8 cellular contexts compared by ENCODE assay signal in the genomic region with DNA sequence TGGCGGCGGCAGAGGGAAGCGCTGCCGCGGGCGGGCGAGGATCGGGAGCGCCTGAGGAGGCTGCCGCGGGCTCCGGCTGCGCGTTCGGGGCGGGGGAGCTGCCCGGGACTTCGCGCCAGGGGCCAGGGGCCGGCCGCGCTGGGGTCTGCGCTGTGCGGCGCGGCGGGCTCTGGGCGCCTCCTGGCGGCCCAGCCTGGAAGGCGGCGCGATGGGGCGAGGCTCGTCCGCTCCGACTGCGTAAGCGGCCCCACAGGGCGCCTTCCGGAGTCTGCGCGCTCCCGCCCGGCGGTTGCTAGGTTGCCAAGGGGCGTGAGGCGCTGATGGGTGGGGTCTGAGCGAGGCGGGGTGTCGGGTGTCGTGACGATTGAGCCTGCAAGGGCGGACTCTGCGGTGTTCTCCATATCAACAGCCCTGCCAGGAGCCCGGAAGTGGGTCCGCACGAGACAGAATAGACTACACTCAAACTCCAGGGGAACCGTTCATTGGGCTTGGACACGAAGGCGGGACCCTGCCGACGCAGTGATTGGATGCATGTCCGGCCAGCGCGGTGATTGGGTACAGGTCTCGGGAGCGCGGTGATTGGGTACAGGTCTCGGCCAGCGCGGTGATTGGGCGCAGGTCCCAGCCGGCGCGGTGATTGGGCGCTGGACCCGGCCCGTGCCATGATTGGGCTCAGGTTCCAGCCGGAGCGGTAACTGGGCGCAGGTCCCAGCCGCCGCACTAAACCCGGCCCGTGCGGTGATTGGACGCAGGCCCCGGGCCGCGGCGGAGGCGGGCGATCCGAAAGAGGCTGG. TPM values are rescaled to one million over a fixed set of nuclear protein-coding genes. Genes with fewer than 3 reads are reported as not detected.
DNase-seq lines count a peak whose midpoint lies in the region; ATAC-seq, FAIRE-seq and TF ChIP-seq lines count a peak whose summit lies in the region.

A gene with protein sequence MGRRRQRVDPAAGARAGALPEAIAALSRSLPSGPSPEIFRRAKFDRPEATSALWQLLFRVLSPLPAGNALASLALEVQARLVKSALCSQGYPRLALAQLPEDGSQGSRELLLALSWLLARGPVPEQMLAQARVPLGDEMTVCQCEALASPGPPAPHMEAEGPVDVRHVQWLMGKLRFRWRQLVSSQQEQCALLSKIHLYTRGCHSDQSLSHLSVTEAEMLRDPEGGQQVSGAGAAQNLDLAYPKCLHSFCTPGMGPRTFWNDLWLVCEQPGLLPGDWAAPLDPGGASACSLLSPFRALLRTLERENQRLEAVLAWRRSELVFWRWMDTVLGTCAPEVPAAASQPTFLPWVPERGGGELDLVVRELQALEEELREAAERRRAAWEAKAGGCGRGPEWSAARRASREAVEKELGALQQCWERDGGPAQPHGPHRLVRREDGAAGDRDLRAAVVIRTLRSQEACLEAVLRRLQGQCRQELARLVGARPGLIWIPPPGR (plus strand): TSS at position 675 of the 794 bp plus-strand sequence. CDS start 130 bp downstream, outside the sequence.

- H3K79me1 ChIP-seq in neuronal stem cell (ENCODE audit: low read depth, low read length), result peaks cover 17% of the 10 kb centered on the region

- peak within 1 kb of the TSS; percentile 41 for H2BK12ac ChIP-seq in neuronal stem cell (ENCODE audit: low read length)

- ATAC-seq in HG02571 (IDR thresholded peaks at IDR 0.05; ENCODE audit: unreplicated experiment), result peak; percentile 65

- WGBS in neuronal stem cell (ENCODE audit: extremely low coverage in 2 of 2, insufficient read length in 2 of 2, insufficient replicate concordance in 1 of 2), 2 donors, result no CpG with 5 or more reads among the region's 94 CpGs

- peak within 1 kb of the TSS; percentile 98 for H3K18ac ChIP-seq in neuronal stem cell (ENCODE audit: low read length)

- peak; percentile 95 for DNase-seq in GM10248 (ENCODE audit: extremely low spot score)
- peak; percentile 100 for DNase-seq in NB4 (ENCODE audit: low read depth)
- DNase-seq in SK-N-MC (ENCODE audit: low read depth, low spot score), result peak; percentile 99
- peak; percentile 100 for DNase-seq in activated naive CD4-positive, alpha-beta T cell treated with anti-CD3 and anti-CD28 coated beads, Interleukin-2, amount 10 ng/mL, durations not matched to agents 7 days and 5 days
- peak; percentile 98 for DNase-seq in frontal cortex (ENCODE audit: low spot score in 2 of 2)
- DNase-seq in neuronal stem cell (ENCODE audit: low spot score), result peak; percentile 99
- peak; percentile 95 to 100 (median 99) for DNase-seq in substantia nigra (lab: John Stamatoyannopoulos, UW)

- H3K27ac Mint-ChIP-seq in activated naive CD4-positive, alpha-beta T cell treated with anti-CD3 and anti-CD28 coated beads, Interleukin-2, amount 10 ng/mL, durations not matched to agents 7 days and 5 days, result peak within 1 kb of the TSS; percentile 95

- peak within 1 kb of the TSS; percentile 61 for H3K4me3 ChIP-seq in NB4 (ENCODE audit: low read depth, low read length)
- H3K4me3 ChIP-seq in SK-N-MC, result peak within 1 kb of the TSS; percentile 91
- H3K4me3 ChIP-seq in neuronal stem cell (ENCODE audit: low read length in 2 of 2), result peak within 1 kb of the TSS; percentile 74 to 88

- peak within 1 kb of the TSS; percentile 98 for H2AK5ac ChIP-seq in neuronal stem cell (ENCODE audit: low read depth, low read length)

- peak within 1 kb of the TSS; percentile 97 for H2BK15ac ChIP-seq in neuronal stem cell (ENCODE audit: low read length)

- peak within 1 kb of the TSS; percentile 98 for H3K4me2 ChIP-seq in neuronal stem cell (ENCODE audit: insufficient read depth, low read length, poor library complexity, severe bottlenecking)

- peak within 1 kb of the TSS; percentile 96 for H2BK5ac ChIP-seq in neuronal stem cell (ENCODE audit: low read length)

- peak within 1 kb of the TSS; percentile 82 for H3K9ac ChIP-seq in SK-N-MC (ENCODE audit: insufficient read length)
- peak within 1 kb of the TSS; percentile 84 for H3K9ac ChIP-seq in neuronal stem cell (ENCODE audit: low read depth, low read length, poor library complexity)

- peak within 1 kb of the TSS; percentile 21 for H3K14ac ChIP-seq in neuronal stem cell (ENCODE audit: low read length)

- peak within 1 kb of the TSS; percentile 43 for H4K8ac ChIP-seq in neuronal stem cell (ENCODE audit: low read depth, low read length)

- H3K4ac ChIP-seq in neuronal stem cell (ENCODE audit: low read length), result peak within 1 kb of the TSS; percentile 37

- H2BK120ac ChIP-seq in neuronal stem cell (ENCODE audit: low read depth, low read length), result peak within 1 kb of the TSS; percentile 81

- H3K36me3 ChIP-seq in SK-N-MC (ENCODE audit: insufficient read depth, low read length) (no peaks in the 10 kb centered on the region), neuronal stem cell (replicated peaks in 1 of 2; ENCODE audit: control insufficient read depth in 2 of 2, insufficient read depth in 2 of 2, low read length in 2 of 2) (peaks cover 2 to 11% of the 10 kb centered on the region in 2 donors)

- TF ChIP-seq POLR2A in NB4 (IDR thresholded peaks at IDR 0.05; ENCODE audit: extremely low read depth, insufficient read length), result peak; percentile 72

- peak; percentile 97 for FAIRE-seq in frontal cortex (lab: Jason Lieb, UNC)

- peaks cover 20 to 25% of the 10 kb centered on the region in 2 donors for H3K4me1 ChIP-seq in neuronal stem cell (ENCODE audit: control insufficient read depth in 2 of 2, insufficient read depth in 1 of 2, low read depth in 1 of 2, low read length in 2 of 2)

- H3K23ac ChIP-seq in neuronal stem cell (ENCODE audit: low read depth, low read length, poor library complexity), result peak within 1 kb of the TSS; percentile 43

- POLR2A ChIA-PET in GM10248 (lab: Yijun Ruan, JAX), result interaction anchor here (1.9 kb wide), 1 partner anchor 10 kb away, joined by 10 read pairs; no protein-coding TSS in a partner anchor

- peaks cover 35% of the 10 kb centered on the region for H3K4me1 Mint-ChIP-seq in activated naive CD4-positive, alpha-beta T cell treated with anti-CD3 and anti-CD28 coated beads, Interleukin-2, amount 10 ng/mL, durations not matched to agents 7 days and 5 days

- TF ChIP-seq CTCF in GM10248 (IDR thresholded peaks at IDR 0.05; ENCODE audit: control extremely low read depth, extremely low read depth, low read depth, missing control alignments), result peak; percentile 93
- peak; percentile 37 for TF ChIP-seq CTCF in NB4 (IDR thresholded peaks at IDR 0.05; ENCODE audit: low read depth, low read length)

- H3K27ac ChIP-seq in SK-N-MC (peak within 1 kb of the TSS; percentile 85), neuronal stem cell (replicated peaks; ENCODE audit: low read length) (peak within 1 kb of the TSS; percentile 96), substantia nigra (ENCODE audit: low read depth, low read length, poor library complexity, severe bottlenecking) (peak within 1 kb of the TSS; percentile 83)

- H2AFZ ChIP-seq in neuronal stem cell (ENCODE audit: low read length), result peak within 1 kb of the TSS; percentile 98

- peaks cover 7% of the 10 kb centered on the region for H3K36me3 Mint-ChIP-seq in activated naive CD4-positive, alpha-beta T cell treated with anti-CD3 and anti-CD28 coated beads, Interleukin-2, amount 10 ng/mL, durations not matched to agents 7 days and 5 days

- peaks cover 0 to 16% (median 4%) of the 10 kb centered on the region in 3 experiments for H3K27me3 ChIP-seq in neuronal stem cell (ENCODE audit: control insufficient read depth in 3 of 3, insufficient read depth in 3 of 3, low read depth in 1 of 3, low read length in 3 of 3)

- no peaks in the 10 kb centered on the region for H3K9me3 ChIP-seq in SK-N-MC (ENCODE audit: low read depth, low read length)
- no peaks in the 10 kb centered on the region for H3K9me3 ChIP-seq in neuronal stem cell (replicated peaks in 1 of 2; ENCODE audit: control insufficient read depth in 2 of 2, insufficient read depth in 1 of 2, low read depth in 1 of 2, low read length in 2 of 2)

- CTCF ChIA-PET in GM10248 (lab: Yijun Ruan, JAX), result interaction anchor here (1.0 to 6.9 kb wide), 21 partner anchors 9 to 311 kb away, joined by 3 to 96 read pairs (median 6); no protein-coding TSS in a partner anchor
- CTCF ChIA-PET in activated naive CD4-positive, alpha-beta T cell treated with anti-CD3 and anti-CD28 coated beads, Interleukin-2, amount 10 ng/mL, durations not matched to agents 7 days and 5 days (lab: Charles Lee), result interaction anchor here (0.6 to 4.2 kb wide), 12 partner anchors 10 to 400 kb away, joined by 3 to 97 read pairs (median 4); a partner anchor contains a TSS

- H3K27me3 Mint-ChIP-seq in activated naive CD4-positive, alpha-beta T cell treated with anti-CD3 and anti-CD28 coated beads, Interleukin-2, amount 10 ng/mL, durations not matched to agents 7 days and 5 days, result peaks cover 17% of the 10 kb centered on the region

- no peaks in the 10 kb centered on the region for H3K9me3 Mint-ChIP-seq in activated naive CD4-positive, alpha-beta T cell treated with anti-CD3 and anti-CD28 coated beads, Interleukin-2, amount 10 ng/mL, durations not matched to agents 7 days and 5 days

- H4K91ac ChIP-seq in neuronal stem cell (ENCODE audit: low read depth, low read length, poor library complexity), result no peak within 1 kb of the TSS

- H3K4me3 Mint-ChIP-seq in activated naive CD4-positive, alpha-beta T cell treated with anti-CD3 and anti-CD28 coated beads, Interleukin-2, amount 10 ng/mL, durations not matched to agents 7 days and 5 days, result peak within 1 kb of the TSS; percentile 90

RNA-seq across cellular contexts. Expression of the gene that starts here (rescaled TPM):
- total RNA-seq in frontal cortex, result 5.7 TPM
- 13.4 TPM for polyA plus RNA-seq in neuronal stem cell (2013, experiment 1 of 2)
- polyA plus RNA-seq in neuronal stem cell (2013, experiment 2 of 2), result 11.7 TPM

Comparison
In these comparisons a context has a peak if more than half of its experiments do, and no peak if none do; other contexts are left out.
1. Peak in every context shown above with its lines: DNase-seq, ATAC-seq, H3K4me3 ChIP-seq and H3K27ac ChIP-seq.